Comparison of ENCODE assay signal across 8 cellular contexts in the genomic region with DNA sequence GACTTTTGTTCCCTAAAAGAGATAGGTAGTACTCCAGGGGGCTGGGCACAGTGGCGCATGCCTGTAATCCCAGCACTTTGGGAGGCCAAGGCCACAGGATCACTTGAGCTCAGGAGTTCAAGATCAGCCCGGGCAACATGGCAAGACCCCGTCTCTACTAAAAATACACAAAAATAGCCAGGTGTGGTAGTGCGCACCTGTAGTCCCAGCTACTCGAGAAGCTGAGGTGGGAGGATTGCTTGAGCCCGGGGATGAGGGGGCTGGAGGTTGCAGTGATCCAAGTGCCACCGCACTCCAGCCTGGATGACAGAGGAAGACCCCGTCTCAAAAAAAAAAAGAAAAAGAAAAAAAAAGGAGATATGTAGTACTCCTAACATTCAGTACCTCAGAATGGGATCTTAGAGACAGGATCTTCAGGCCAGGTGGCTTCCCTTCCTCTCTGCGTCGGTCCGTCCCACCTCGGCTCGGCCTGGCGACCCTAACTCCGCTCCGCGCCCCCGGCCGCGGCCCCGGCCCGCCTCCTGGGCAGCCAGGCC.
DNase-seq lines count a peak whose midpoint lies in the region; ATAC-seq and TF ChIP-seq lines count a peak whose summit lies in the region.

No MANE protein-coding gene starts in this region.

- no peaks in the 10 kb centered on the region for H3K9me3 ChIP-seq in mucosa of descending colon

- intact Hi-C loops in activated naive CD4-positive, alpha-beta T cell treated with anti-CD3 and anti-CD28 coated beads for 36 hours (cut with micrococcal nuclease): loop anchor here (2.0 kb wide), 1 partner anchor 33 kb away; no protein-coding TSS in a partner anchor
- intact Hi-C loops in MCF 10A (cut with micrococcal nuclease): no loop called here
- intact Hi-C loops in mucosa of descending colon (cut with DNase I, micrococcal nuclease): no loop called here

- H3K36me3 Mint-ChIP-seq in activated naive CD4-positive, alpha-beta T cell treated with anti-CD3 and anti-CD28 coated beads for 36 hours (ENCODE audit: low read depth): peaks cover 3% of the 10 kb centered on the region
- H3K36me3 Mint-ChIP-seq in IgD-negative memory B cell: no peaks in the 10 kb centered on the region
- H3K36me3 Mint-ChIP-seq in MCF 10A (ENCODE audit: insufficient read depth, unreplicated experiment): no peaks in the 10 kb centered on the region

- H3K4me3 Mint-ChIP-seq in activated naive CD4-positive, alpha-beta T cell treated with anti-CD3 and anti-CD28 coated beads for 36 hours: peak overlapping the region; percentile 100
- H3K4me3 Mint-ChIP-seq in IgD-negative memory B cell: peak overlapping the region; percentile 88 to 100 (median 97)
- H3K4me3 Mint-ChIP-seq in MCF 10A (ENCODE audit: unreplicated experiment): peak overlapping the region; percentile 89

- BruUV-seq in MCF 10A (replicated peaks; lab: Mats Ljungman, UMichigan): no TSS peak

- no peak overlapping the region for H3K27ac Mint-ChIP-seq in activated naive CD4-positive, alpha-beta T cell treated with anti-CD3 and anti-CD28 coated beads for 36 hours
- H3K27ac Mint-ChIP-seq in IgD-negative memory B cell (peak overlapping the region; percentile 79 to 98 (median 91)), MCF 10A (ENCODE audit: low read depth, unreplicated experiment) (peak overlapping the region; percentile 92)

- DNase-seq in activated naive CD4-positive, alpha-beta T cell treated with anti-CD3 and anti-CD28 coated beads for 36 hours: peak; percentile 13
- no peak for DNase-seq in activated naive CD4-positive, alpha-beta T cell treated with anti-CD3 and anti-CD28 coated beads, Interleukin-2, amount 50 U/mL, for 16 hours
- peak; percentile 11 for DNase-seq in MCF 10A (ENCODE audit: unreplicated experiment)
- peak in 1 of 3 donors; percentile 7 for DNase-seq in mucosa of descending colon
- DNase-seq in NCI-H2227 (lab: John Stamatoyannopoulos, UW; ENCODE audit: unreplicated experiment): no peak
- DNase-seq in NCI-H2081 (lab: John Stamatoyannopoulos, UW): no peak
- DNase-seq in NCI-H2081 treated with DMSO at 0.1 percent for 48 hours (lab: John Stamatoyannopoulos, UW): no peak

- no peaks in the 10 kb centered on the region for H3K9me3 Mint-ChIP-seq in activated naive CD4-positive, alpha-beta T cell treated with anti-CD3 and anti-CD28 coated beads for 36 hours
- H3K9me3 Mint-ChIP-seq in IgD-negative memory B cell: no peaks in the 10 kb centered on the region
- H3K9me3 Mint-ChIP-seq in MCF 10A (ENCODE audit: unreplicated experiment): no peaks in the 10 kb centered on the region

- no peaks in the 10 kb centered on the region for H3K36me3 ChIP-seq in mucosa of descending colon (ENCODE audit: low read depth)

- CTCF ChIA-PET in activated naive CD4-positive, alpha-beta T cell treated with anti-CD3 and anti-CD28 coated beads for 36 hours (lab: Charles Lee): no interaction called here
- CTCF ChIA-PET in MCF 10A (lab: Yijun Ruan, JAX): interaction anchor here (1.4 kb wide), 1 partner anchor 28 kb away, joined by 4 read pairs; no protein-coding TSS in a partner anchor

- TF ChIP-seq CTCF in MCF 10A (IDR thresholded peaks at IDR 0.05; ENCODE audit: unreplicated experiment) (no peak), mucosa of descending colon (IDR thresholded peaks at IDR 0.05) (no peak)

- POLR2A ChIA-PET in MCF 10A (lab: Yijun Ruan, JAX): interaction anchor here (0.6 to 1.4 kb wide), 3 partner anchors 14 to 33 kb away, joined by 3 to 4 read pairs (median 3); no protein-coding TSS in a partner anchor

- H3K4me1 Mint-ChIP-seq in activated naive CD4-positive, alpha-beta T cell treated with anti-CD3 and anti-CD28 coated beads for 36 hours (ENCODE audit: low read depth): peaks cover 16% of the 10 kb centered on the region
- peaks cover 11 to 31% (median 20%) of the 10 kb centered on the region in 3 donors for H3K4me1 Mint-ChIP-seq in IgD-negative memory B cell
- H3K4me1 Mint-ChIP-seq in MCF 10A (ENCODE audit: insufficient read depth, unreplicated experiment): peaks cover 12% of the 10 kb centered on the region

- H3K27me3 Mint-ChIP-seq in activated naive CD4-positive, alpha-beta T cell treated with anti-CD3 and anti-CD28 coated beads for 36 hours (ENCODE audit: low read depth): no peaks in the 10 kb centered on the region
- H3K27me3 Mint-ChIP-seq in IgD-negative memory B cell: no peaks in the 10 kb centered on the region
- H3K27me3 Mint-ChIP-seq in MCF 10A (ENCODE audit: insufficient read depth, unreplicated experiment): no peaks in the 10 kb centered on the region

- peaks cover 7% of the 10 kb centered on the region for H3K4me1 ChIP-seq in mucosa of descending colon (ENCODE audit: low read depth)

- H3K4me3 ChIP-seq in mucosa of descending colon: peak overlapping the region; percentile 91

- ATAC-seq in mucosa of descending colon: peak; percentile 33

Comparison
In these comparisons a context has a peak if more than half of its experiments do, and no peak if none do; other contexts are left out.
1. DNase-seq: peak in activated naive CD4-positive, alpha-beta T cell treated with anti-CD3 and anti-CD28 coated beads for 36 hours (single experiment) and MCF 10A (single experiment); none in activated naive CD4-positive, alpha-beta T cell treated with anti-CD3 and anti-CD28 coated beads, Interleukin-2, amount 50 U/mL, for 16 hours (single experiment), NCI-H2227 (single experiment), NCI-H2081 (0 of 2) and NCI-H2081 treated with DMSO at 0.1 percent for 48 hours (single experiment).
2. Peak in every context shown above with its lines, with median percentiles within 50 percentile points of each other: H3K4me3 Mint-ChIP-seq.